ENCODE assay signal across 16 cellular contexts in genomic region chr4:57023104-57023503, GRCh38. TPM values are rescaled to one million over a fixed set of nuclear protein-coding genes. Genes with fewer than 3 reads are reported as not detected.
DNase-seq lines count a peak whose midpoint lies in the region; ATAC-seq and TF ChIP-seq lines count a peak whose summit lies in the region.
"Had no signal": no experiment of that assay in that cellular context is flagged by ENCODE, and none has a peak within 500 bp of the region (broad histone marks: within the 10 kb centered on the region; RNA-seq: fewer than 3 reads in every experiment).

No MANE protein-coding gene starts in this region.

- no peak overlapping the region for H2AFZ ChIP-seq in fibroblast of lung (ENCODE audit: low read length)

- H3K27me3 ChIP-seq in SJSA1 (replicated peaks) (no peaks in the 10 kb centered on the region), fibroblast of lung (ENCODE audit: control insufficient read depth, insufficient read depth, low read length) (no peaks in the 10 kb centered on the region)
- H3K27me3 ChIP-seq: tibial nerve had no signal

- H3K27ac Mint-ChIP-seq in activated CD8-positive, alpha-beta T cell treated with anti-CD3 and anti-CD28 coated beads for 36 hours: peak overlapping the region; percentile 12
- no peak overlapping the region for H3K27ac Mint-ChIP-seq in activated CD8-positive, alpha-beta T cell treated with anti-CD3 and anti-CD28 coated beads, Interleukin-2, amount 10 ng/mL, durations not matched to agents 7 days and 5 days
- H3K27ac Mint-ChIP-seq in stimulated activated naive B cell treated with anti-CD40 and anti-IgM and Interleukin-4, amounts not matched to agents 10 μg/mL and 1 μg/mL and 100 μg/mL, for 72 hours: peak overlapping the region; percentile 74

- CTCF ChIA-PET in activated CD8-positive, alpha-beta T cell treated with anti-CD3 and anti-CD28 coated beads for 36 hours (lab: Charles Lee): interaction anchor here (0.9 kb wide), 1 partner anchor 14 kb away, joined by 4 read pairs; no protein-coding TSS in a partner anchor
- CTCF ChIA-PET in activated CD8-positive, alpha-beta T cell treated with anti-CD3 and anti-CD28 coated beads, Interleukin-2, amount 10 ng/mL, durations not matched to agents 7 days and 5 days (lab: Charles Lee): interaction anchor here (1.4 kb wide), 1 partner anchor 16 kb away, joined by 4 read pairs; no protein-coding TSS in a partner anchor

- ATAC-seq in activated CD8-positive, alpha-beta T cell treated with anti-CD3 and anti-CD28 coated beads for 36 hours: no peak
- ATAC-seq in activated CD8-positive, alpha-beta T cell treated with anti-CD3 and anti-CD28 coated beads, Interleukin-2, amount 10 ng/mL, durations not matched to agents 7 days and 5 days: no peak
- no peak for ATAC-seq in stimulated activated naive B cell treated with anti-CD40 and anti-IgM and Interleukin-4, amounts not matched to agents 10 μg/mL and 1 μg/mL and 100 μg/mL, for 72 hours (replicated peaks)

- H3K4me3 ChIP-seq in SJSA1 (no peak overlapping the region), fibroblast of lung (replicated peaks in 1 of 4; ENCODE audit: control extremely low read depth in 1 of 4, insufficient read depth in 1 of 4, low read depth in 3 of 4, low read length in 4 of 4) (no peak overlapping the region)
- H3K4me3 ChIP-seq: tibial nerve had no signal

- H3K4me2 ChIP-seq in fibroblast of lung (ENCODE audit: extremely low read depth, insufficient read depth, low read length): no peak overlapping the region

- peaks cover 36% of the 10 kb centered on the region for H3K4me1 ChIP-seq in SJSA1 (replicated peaks)
- peaks cover 8% of the 10 kb centered on the region for H3K4me1 ChIP-seq in fibroblast of lung (ENCODE audit: control insufficient read depth, extremely low read depth, insufficient read depth, low read length)

- H3K36me3 Mint-ChIP-seq in activated CD8-positive, alpha-beta T cell treated with anti-CD3 and anti-CD28 coated beads for 36 hours (ENCODE audit: low read depth): peaks cover 63% of the 10 kb centered on the region
- peaks cover 77% of the 10 kb centered on the region for H3K36me3 Mint-ChIP-seq in activated CD8-positive, alpha-beta T cell treated with anti-CD3 and anti-CD28 coated beads, Interleukin-2, amount 10 ng/mL, durations not matched to agents 7 days and 5 days (ENCODE audit: low read depth)
- H3K36me3 Mint-ChIP-seq in stimulated activated naive B cell treated with anti-CD40 and anti-IgM and Interleukin-4, amounts not matched to agents 10 μg/mL and 1 μg/mL and 100 μg/mL, for 72 hours: peaks cover 34 to 55% of the 10 kb centered on the region in 2 donors

- H3K27ac ChIP-seq in SJSA1: peak overlapping the region; percentile 14
- H3K27ac ChIP-seq in fibroblast of lung (ENCODE audit: insufficient read depth, low read length): no peak overlapping the region
- H3K27ac ChIP-seq: tibial nerve had no signal

- no peaks in the 10 kb centered on the region for H4K20me1 ChIP-seq in fibroblast of lung (ENCODE audit: control insufficient read depth, extremely low read depth, insufficient read depth, low read length)

- intact Hi-C loops in activated CD8-positive, alpha-beta T cell treated with anti-CD3 and anti-CD28 coated beads for 36 hours (cut with micrococcal nuclease): no loop called here

- H3K79me2 ChIP-seq in fibroblast of lung (ENCODE audit: control insufficient read depth, insufficient read depth, low read length): no peaks in the 10 kb centered on the region

- H3K36me3 ChIP-seq in SJSA1: peaks cover 94% of the 10 kb centered on the region
- peaks cover 8% of the 10 kb centered on the region for H3K36me3 ChIP-seq in fibroblast of lung (ENCODE audit: control insufficient read depth, insufficient read depth, low read length)

- TF ChIP-seq CTCF in activated CD8-positive, alpha-beta T cell treated with anti-CD3 and anti-CD28 coated beads for 36 hours (IDR thresholded peaks at IDR 0.05): no peak
- no peak for TF ChIP-seq CTCF in fibroblast of lung (conservative IDR thresholded peaks at IDR 0.05 in 1 of 2, IDR thresholded peaks at IDR 0.05 in 1 of 2; ENCODE audit: low read depth in 1 of 2, low read length in 2 of 2)

- H3K9me3 ChIP-seq in SJSA1 (replicated peaks): no peaks in the 10 kb centered on the region
- no peaks in the 10 kb centered on the region for H3K9me3 ChIP-seq in fibroblast of lung (ENCODE audit: control insufficient read depth, insufficient read depth, low read depth, low read length)
- H3K9me3 ChIP-seq: tibial nerve had no signal

- no peak overlapping the region for H3K9ac ChIP-seq in fibroblast of lung (ENCODE audit: insufficient read depth, low read length)

- POLR2A ChIA-PET in activated CD8-positive, alpha-beta T cell treated with anti-CD3 and anti-CD28 coated beads for 36 hours (lab: Charles Lee): no interaction called here
- POLR2A ChIA-PET in activated CD8-positive, alpha-beta T cell treated with anti-CD3 and anti-CD28 coated beads, Interleukin-2, amount 10 ng/mL, durations not matched to agents 7 days and 5 days (lab: Charles Lee): interaction anchor here (1.2 kb wide), 1 partner anchor 11 kb away, joined by 3 read pairs; no protein-coding TSS in a partner anchor

- H3K4me1 Mint-ChIP-seq in activated CD8-positive, alpha-beta T cell treated with anti-CD3 and anti-CD28 coated beads for 36 hours (ENCODE audit: low read depth): peaks cover 4% of the 10 kb centered on the region
- H3K4me1 Mint-ChIP-seq in activated CD8-positive, alpha-beta T cell treated with anti-CD3 and anti-CD28 coated beads, Interleukin-2, amount 10 ng/mL, durations not matched to agents 7 days and 5 days (ENCODE audit: low read depth): peaks cover 2% of the 10 kb centered on the region
- H3K4me1 Mint-ChIP-seq in stimulated activated naive B cell treated with anti-CD40 and anti-IgM and Interleukin-4, amounts not matched to agents 10 μg/mL and 1 μg/mL and 100 μg/mL, for 72 hours: peaks cover 2 to 5% of the 10 kb centered on the region in 2 donors
- H3K4me1 Mint-ChIP-seq: neural crest cell had no signal

- H3K9me3 Mint-ChIP-seq in activated CD8-positive, alpha-beta T cell treated with anti-CD3 and anti-CD28 coated beads for 36 hours: no peaks in the 10 kb centered on the region
- no peaks in the 10 kb centered on the region for H3K9me3 Mint-ChIP-seq in activated CD8-positive, alpha-beta T cell treated with anti-CD3 and anti-CD28 coated beads, Interleukin-2, amount 10 ng/mL, durations not matched to agents 7 days and 5 days (ENCODE audit: insufficient read depth)
- H3K9me3 Mint-ChIP-seq in stimulated activated naive B cell treated with anti-CD40 and anti-IgM and Interleukin-4, amounts not matched to agents 10 μg/mL and 1 μg/mL and 100 μg/mL, for 72 hours: no peaks in the 10 kb centered on the region
- H3K9me3 Mint-ChIP-seq: neural crest cell had no signal

- no peak overlapping the region for H3K4me3 Mint-ChIP-seq in activated CD8-positive, alpha-beta T cell treated with anti-CD3 and anti-CD28 coated beads for 36 hours
- no peak overlapping the region for H3K4me3 Mint-ChIP-seq in activated CD8-positive, alpha-beta T cell treated with anti-CD3 and anti-CD28 coated beads, Interleukin-2, amount 10 ng/mL, durations not matched to agents 7 days and 5 days
- H3K4me3 Mint-ChIP-seq in stimulated activated naive B cell treated with anti-CD40 and anti-IgM and Interleukin-4, amounts not matched to agents 10 μg/mL and 1 μg/mL and 100 μg/mL, for 72 hours: no peak overlapping the region
- H3K4me3 Mint-ChIP-seq: neural crest cell had no signal

- no peaks in the 10 kb centered on the region for H3K27me3 Mint-ChIP-seq in activated CD8-positive, alpha-beta T cell treated with anti-CD3 and anti-CD28 coated beads for 36 hours
- no peaks in the 10 kb centered on the region for H3K27me3 Mint-ChIP-seq in activated CD8-positive, alpha-beta T cell treated with anti-CD3 and anti-CD28 coated beads, Interleukin-2, amount 10 ng/mL, durations not matched to agents 7 days and 5 days (ENCODE audit: low read depth)
- no peaks in the 10 kb centered on the region for H3K27me3 Mint-ChIP-seq in stimulated activated naive B cell treated with anti-CD40 and anti-IgM and Interleukin-4, amounts not matched to agents 10 μg/mL and 1 μg/mL and 100 μg/mL, for 72 hours

- no peak for DNase-seq in activated CD8-positive, alpha-beta T cell treated with anti-CD3 and anti-CD28 coated beads for 36 hours
- no peak for DNase-seq in activated CD8-positive, alpha-beta T cell treated with anti-CD3 and anti-CD28 coated beads, Interleukin-2, amount 10 ng/mL, durations not matched to agents 7 days and 5 days
- peak; percentile 57 to 76 for DNase-seq in SJSA1 (ENCODE audit: low read depth in 1 of 2, low spot score in 2 of 2)
- peak; percentile 65 to 92 for DNase-seq in fibroblast of lung (ENCODE audit: low read depth in 2 of 2)
- DNase-seq in stimulated activated naive B cell treated with anti-CD40 and anti-IgM and Interleukin-4, amounts not matched to agents 10 μg/mL and 1 μg/mL and 100 μg/mL, for 72 hours: no peak
- no peak for DNase-seq in D341Med (ENCODE audit: low spot score)
- no peak for DNase-seq in DMS153 (lab: John Stamatoyannopoulos, UW)
- DNase-seq in MV-4-11 (lab: John Stamatoyannopoulos, UW): no peak
- DNase-seq: activated CD4-positive, alpha-beta T cell treated with anti-CD3 and anti-CD28 coated beads for 48 hours; activated effector memory CD4-positive, alpha-beta T cell treated with Interleukin-2 at 50 U/mL for 16 hours; DMS79 treated with DMSO at 0.1 percent for 48 hours; glutamatergic neuron; Kasumi-1; SW 1271 had no signal

RNA-seq across cellular contexts. Expression of gene POLR2B, which starts 44.4 kb away (rescaled TPM):
- total RNA-seq in activated CD8-positive, alpha-beta T cell treated with anti-CD3 and anti-CD28 coated beads for 36 hours: 100 to 1,000 TPM; 119 TPM
- 100 to 1,000 TPM; 121 to 122 TPM for total RNA-seq in activated CD8-positive, alpha-beta T cell treated with anti-CD3 and anti-CD28 coated beads, Interleukin-2, amount 10 ng/mL, durations not matched to agents 7 days and 5 days
- 173 and 187 TPM in 2 replicates for total RNA-seq in SJSA1 (2014; rRNA removed; shearing (Covaris generic))
- total RNA-seq in fibroblast of lung: 105 and 109 TPM in 2 replicates
- polyA plus RNA-seq in fibroblast of lung: 103 and 104 TPM in 2 replicates
- polyA plus RNA-seq in fibroblast of lung (2012): 64.9 and 81.0 TPM in 2 replicates
- polyA minus RNA-seq in fibroblast of lung (ENCODE audit: low replicate concordance): 20.5 and 21.6 TPM in 2 replicates

RNA-seq across cellular contexts. Expression of gene NOA1, which starts 45.7 kb away (rescaled TPM):
- total RNA-seq in activated CD8-positive, alpha-beta T cell treated with anti-CD3 and anti-CD28 coated beads for 36 hours: 10 to 100 TPM; 32.1 to 32.4 TPM
- total RNA-seq in activated CD8-positive, alpha-beta T cell treated with anti-CD3 and anti-CD28 coated beads, Interleukin-2, amount 10 ng/mL, durations not matched to agents 7 days and 5 days: 10 to 100 TPM; 19.1 to 21.9 TPM
- 11.6 and 13.1 TPM in 2 replicates for total RNA-seq in SJSA1 (2014; rRNA removed; shearing (Covaris generic))
- total RNA-seq in fibroblast of lung: 15.0 and 17.7 TPM in 2 replicates
- polyA plus RNA-seq in fibroblast of lung: 10.0 and 12.1 TPM in 2 replicates
- 9.0 and 9.7 TPM in 2 replicates for polyA plus RNA-seq in fibroblast of lung (2012)
- polyA minus RNA-seq in fibroblast of lung (ENCODE audit: low replicate concordance): 4.6 and 5.9 TPM in 2 replicates

Comparison
In these comparisons a context has a peak if more than half of its experiments do, and no peak if none do; other contexts are left out.
1. DNase-seq: peak in SJSA1 (2 of 2) and fibroblast of lung (2 of 2); none in activated CD8-positive, alpha-beta T cell treated with anti-CD3 and anti-CD28 coated beads for 36 hours (single experiment), activated CD8-positive, alpha-beta T cell treated with anti-CD3 and anti-CD28 coated beads, Interleukin-2, amount 10 ng/mL, durations not matched to agents 7 days and 5 days (single experiment), stimulated activated naive B cell treated with anti-CD40 and anti-IgM and Interleukin-4, amounts not matched to agents 10 μg/mL and 1 μg/mL and 100 μg/mL, for 72 hours (single experiment), D341Med (single experiment), DMS153 (single experiment) and MV-4-11 (single experiment).